In the genomic region with DNA sequence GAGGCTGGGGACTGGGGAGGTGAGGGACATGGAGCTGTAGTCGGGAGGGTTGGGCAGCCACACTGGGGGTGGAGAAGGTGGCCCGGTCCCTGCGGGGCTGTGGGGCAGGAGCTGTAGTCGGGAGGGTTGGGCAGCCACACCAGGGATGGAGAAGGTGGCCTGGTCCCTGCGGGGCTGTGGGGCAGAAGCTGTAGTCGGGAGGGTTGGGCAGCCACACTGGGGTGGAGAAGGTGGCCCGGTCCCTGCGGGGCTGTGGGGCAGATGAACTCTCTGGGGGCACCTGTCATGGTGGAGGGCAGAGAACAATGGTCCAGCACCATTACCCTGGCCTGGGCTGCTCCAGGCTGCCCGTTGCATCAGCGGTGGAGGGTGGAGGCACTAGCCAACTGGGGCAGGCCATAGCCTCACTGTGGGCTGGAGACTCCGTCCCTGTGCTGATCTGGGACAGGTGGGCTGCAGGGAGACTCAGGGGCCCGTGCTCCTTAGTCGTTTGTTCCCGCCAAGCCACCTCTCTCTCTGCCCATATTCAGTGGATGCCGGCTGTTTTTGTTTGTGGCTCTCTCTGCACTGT, we compare ENCODE assay signal across 1 cellular context.
TF ChIP-seq lines count a peak whose summit lies in the region.

No MANE protein-coding gene starts in this region.

TF ChIP-seq in SK-N-SH, 30 proteins besides CTCF, POLR2A, EP300 and RAD21 (continued from another document):
- TF ChIP-seq FOSL2 (IDR thresholded peaks at IDR 0.05; ENCODE audit: borderline replicate concordance, low read depth) (no peak), USF1 (IDR thresholded peaks at IDR 0.05; ENCODE audit: borderline replicate concordance, low read depth) (no peak)
- TF ChIP-seq, protein P1, sequence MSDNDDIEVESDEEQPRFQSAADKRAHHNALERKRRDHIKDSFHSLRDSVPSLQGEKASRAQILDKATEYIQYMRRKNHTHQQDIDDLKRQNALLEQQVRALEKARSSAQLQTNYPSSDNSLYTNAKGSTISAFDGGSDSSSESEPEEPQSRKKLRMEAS (IDR thresholded peaks at IDR 0.05; ENCODE audit: low read depth), result no peak
